ENCODE assay signal across 19 cellular contexts in genomic region chrX:87636533-87636932, GRCh38.
"Had no signal": no experiment of that assay in that cellular context is flagged by ENCODE, and none has a peak within 500 bp of the region (broad histone marks: within the 10 kb centered on the region; RNA-seq: fewer than 3 reads in every experiment).

No MANE protein-coding gene starts in this region.

- H3K27ac ChIP-seq: ovary, psoas muscle, transverse colon, uterus, VCaP had no signal

- FAIRE-seq: small intestine had no signal

- H3K27ac Mint-ChIP-seq: activated CD4-positive, alpha-beta T cell treated with anti-CD3 and anti-CD28 coated beads for 36 hours; activated naive CD8-positive, alpha-beta T cell treated with anti-CD3 and anti-CD28 coated beads, Interleukin-2, amount 10 ng/mL, durations not matched to agents 7 days and 5 days; naive thymus-derived CD4-positive, alpha-beta T cell; stimulated activated naive CD8-positive, alpha-beta T cell treated with anti-CD3 and anti-CD28 coated beads, Interleukin-15, Interleukin-2, amounts not matched to agents 100 ng/mL and 50 ng/mL, for 24 hours had no signal

- DNase-seq: activated CD4-positive, alpha-beta T cell treated with anti-CD3 and anti-CD28 coated beads for 36 hours; activated CD4-positive, alpha-beta T cell treated with anti-CD3 and anti-CD28 coated beads, Interleukin-2, amount 50 U/mL, for 48 hours; activated naive CD4-positive, alpha-beta T cell; activated naive CD8-positive, alpha-beta T cell treated with anti-CD3 and anti-CD28 coated beads, Interleukin-2, amount 10 ng/mL, durations not matched to agents 7 days and 5 days; activated T-cell treated with anti-CD3 and anti-CD28 coated beads for 4 hours; amygdala; foreskin melanocyte; left ventricle myocardium superior; naive thymus-derived CD4-positive, alpha-beta T cell; ovary; psoas muscle; small intestine; stimulated activated CD4-positive, alpha-beta T cell treated with anti-CD3 and anti-CD28 coated beads, Interleukin-15, amount 100 ng/mL, for 24 hours; stimulated activated CD4-positive, alpha-beta T cell treated with anti-CD3 and anti-CD28 coated beads, Interleukin-2, amount 100 ng/mL, for 48 hours; T-helper 2 cell; transverse colon; uterus had no signal

- H3K27me3 Mint-ChIP-seq: activated CD4-positive, alpha-beta T cell treated with anti-CD3 and anti-CD28 coated beads for 36 hours; activated naive CD8-positive, alpha-beta T cell treated with anti-CD3 and anti-CD28 coated beads, Interleukin-2, amount 10 ng/mL, durations not matched to agents 7 days and 5 days; naive thymus-derived CD4-positive, alpha-beta T cell; stimulated activated naive CD8-positive, alpha-beta T cell treated with anti-CD3 and anti-CD28 coated beads, Interleukin-15, Interleukin-2, amounts not matched to agents 100 ng/mL and 50 ng/mL, for 24 hours had no signal

- H3K27me3 ChIP-seq: transverse colon, uterus had no signal

- H3K9me3 ChIP-seq: ovary, psoas muscle, transverse colon, uterus had no signal

- H3K36me3 Mint-ChIP-seq: activated naive CD8-positive, alpha-beta T cell treated with anti-CD3 and anti-CD28 coated beads, Interleukin-2, amount 10 ng/mL, durations not matched to agents 7 days and 5 days; naive thymus-derived CD4-positive, alpha-beta T cell had no signal

- H3K36me3 ChIP-seq: ovary, transverse colon, uterus had no signal

- H3K4me3 ChIP-seq: ovary, psoas muscle, transverse colon, uterus had no signal

- H3K4me1 Mint-ChIP-seq: activated CD4-positive, alpha-beta T cell treated with anti-CD3 and anti-CD28 coated beads for 36 hours; activated naive CD8-positive, alpha-beta T cell treated with anti-CD3 and anti-CD28 coated beads, Interleukin-2, amount 10 ng/mL, durations not matched to agents 7 days and 5 days; naive thymus-derived CD4-positive, alpha-beta T cell had no signal

- H3K4me3 Mint-ChIP-seq: activated CD4-positive, alpha-beta T cell treated with anti-CD3 and anti-CD28 coated beads for 36 hours; activated naive CD8-positive, alpha-beta T cell treated with anti-CD3 and anti-CD28 coated beads, Interleukin-2, amount 10 ng/mL, durations not matched to agents 7 days and 5 days; naive thymus-derived CD4-positive, alpha-beta T cell; stimulated activated naive CD8-positive, alpha-beta T cell treated with anti-CD3 and anti-CD28 coated beads, Interleukin-15, Interleukin-2, amounts not matched to agents 100 ng/mL and 50 ng/mL, for 24 hours had no signal

- H3K4me1 ChIP-seq: psoas muscle, transverse colon, uterus had no signal

- H3K9me3 Mint-ChIP-seq: activated naive CD8-positive, alpha-beta T cell treated with anti-CD3 and anti-CD28 coated beads, Interleukin-2, amount 10 ng/mL, durations not matched to agents 7 days and 5 days; stimulated activated naive CD8-positive, alpha-beta T cell treated with anti-CD3 and anti-CD28 coated beads, Interleukin-15, Interleukin-2, amounts not matched to agents 100 ng/mL and 50 ng/mL, for 24 hours had no signal
